ENCODE assay signal across 16 cellular contexts in genomic region chr11:9210224-9210921, GRCh38. TPM values are rescaled to one million over a fixed set of nuclear protein-coding genes. Genes with fewer than 3 reads are reported as not detected.
DNase-seq lines count a peak whose midpoint lies in the region; ATAC-seq and TF ChIP-seq lines count a peak whose summit lies in the region.
"Had no signal": no experiment of that assay in that cellular context is flagged by ENCODE, and none has a peak within 500 bp of the region (broad histone marks: within the 10 kb centered on the region; RNA-seq: fewer than 3 reads in every experiment).

No MANE protein-coding gene starts in this region.

- intact Hi-C loops in Right ventricle myocardium inferior (cut with DNase I) = loop anchor here (5.0 kb wide), 1 partner anchor 52 kb away; no protein-coding TSS in a partner anchor

- H3K4me1 Mint-ChIP-seq in T-helper 17 cell (peaks cover 36% of the 10 kb centered on the region), type B pancreatic cell (ENCODE audit: unreplicated experiment) (peaks cover 34% of the 10 kb centered on the region), immature natural killer cell (peaks cover 4 to 35% of the 10 kb centered on the region in 2 donors)

- H3K36me3 Mint-ChIP-seq in T-helper 17 cell (ENCODE audit: low read depth) (peaks cover 5% of the 10 kb centered on the region), type B pancreatic cell (no peaks in the 10 kb centered on the region), immature natural killer cell (no peaks in the 10 kb centered on the region)

- DNase-seq in cardiac muscle cell (ENCODE audit: low read depth in 1 of 2, low spot score in 1 of 2) (no peak), Right ventricle myocardium inferior (ENCODE audit: missing footprints) (no peak), T-helper 17 cell (no peak), fibroblast of the aortic adventitia (ENCODE audit: low read depth) (peak; percentile 60), type B pancreatic cell (ENCODE audit: extremely low spot score, unreplicated experiment) (no peak), hippocampal formation (lab: John Stamatoyannopoulos, UW) (no peak), immature natural killer cell (no peak)
- DNase-seq: activated naive CD4-positive, alpha-beta T cell treated with Interleukin-2 at 50 U/mL for 16 hours; DND-41; NCI-H1436; NCI-H82; pancreas had no signal

- peak overlapping the region; percentile 83 for H3K27ac Mint-ChIP-seq in T-helper 17 cell
- H3K27ac Mint-ChIP-seq in type B pancreatic cell = peak overlapping the region; percentile 95
- no peak overlapping the region for H3K27ac Mint-ChIP-seq in immature natural killer cell

- H3K27ac ChIP-seq in cardiac muscle cell = peak overlapping the region; percentile 82
- H3K27ac ChIP-seq: gastroesophageal sphincter, pancreas, SJSA1 had no signal

- no peaks in the 10 kb centered on the region for H3K27me3 ChIP-seq in cardiac muscle cell
- H3K27me3 ChIP-seq: gastroesophageal sphincter, pancreas, SJSA1 had no signal

- no peaks in the 10 kb centered on the region for H3K27me3 Mint-ChIP-seq in T-helper 17 cell
- no peaks in the 10 kb centered on the region for H3K27me3 Mint-ChIP-seq in type B pancreatic cell
- H3K27me3 Mint-ChIP-seq in immature natural killer cell (ENCODE audit: low read depth in 3 of 3) = peaks cover 0 to 2% (median 0%) of the 10 kb centered on the region in 3 donors

- H3K36me3 ChIP-seq in cardiac muscle cell = no peaks in the 10 kb centered on the region
- H3K36me3 ChIP-seq: pancreas, SJSA1 had no signal

- TF ChIP-seq CTCF in cardiac muscle cell (IDR thresholded peaks at IDR 0.05; ENCODE audit: low read depth, low read length) (no peak), fibroblast of the aortic adventitia (IDR thresholded peaks at IDR 0.05; ENCODE audit: insufficient read depth, low read length) (no peak), type B pancreatic cell (conservative IDR thresholded peaks at IDR 0.05) (no peak)

- peaks cover 49% of the 10 kb centered on the region for H3K4me1 ChIP-seq in cardiac muscle cell (ENCODE audit: low read depth)

- H3K9me3 Mint-ChIP-seq in type B pancreatic cell (no peaks in the 10 kb centered on the region), immature natural killer cell (no peaks in the 10 kb centered on the region)

- ATAC-seq in Right ventricle myocardium inferior (no peak), T-helper 17 cell (no peak), GM19463 (IDR thresholded peaks at IDR 0.05; ENCODE audit: unreplicated experiment) (no peak)
- ATAC-seq: gastroesophageal sphincter, left lobe of liver, pancreas had no signal

- H3K4me3 Mint-ChIP-seq in T-helper 17 cell (no peak overlapping the region), type B pancreatic cell (peak overlapping the region; percentile 21), immature natural killer cell (no peak overlapping the region)

- H3K4me3 ChIP-seq in cardiac muscle cell = no peak overlapping the region
- no peak overlapping the region for H3K4me3 ChIP-seq in fibroblast of the aortic adventitia (ENCODE audit: low read depth, low read length)
- H3K4me3 ChIP-seq: gastroesophageal sphincter, pancreas, SJSA1 had no signal

- no peaks in the 10 kb centered on the region for H3K9me3 ChIP-seq in cardiac muscle cell (ENCODE audit: low read depth)
- H3K9me3 ChIP-seq in T-helper 17 cell (ENCODE audit: control insufficient read depth, low read length, poor library complexity, severe bottlenecking) = no peaks in the 10 kb centered on the region
- H3K9me3 ChIP-seq: gastroesophageal sphincter, pancreas, SJSA1 had no signal

RNA-seq across cellular contexts. Expression of gene DENND5A, which starts 54.8 kb away (rescaled TPM):
- 120 and 196 TPM in 2 replicates for total RNA-seq in cardiac muscle cell
- 99.5 and 156 TPM in 2 replicates for polyA plus RNA-seq in cardiac muscle cell
- 105 TPM for total RNA-seq in Right ventricle myocardium inferior
- 10 to 100 TPM; 66.3 to 96.5 TPM for total RNA-seq in T-helper 17 cell
- 75.8 and 105 TPM in 2 replicates for total RNA-seq in fibroblast of the aortic adventitia (ENCODE audit: low replicate concordance)
- total RNA-seq in type B pancreatic cell (ENCODE audit: low replicate concordance) = 38.7 and 76.0 TPM in 2 replicates
- 1 to 10 TPM; 3.0 to 6.3 (median 5.1) TPM for polyA plus RNA-seq in immature natural killer cell

Comparison
In these comparisons a context has a peak if more than half of its experiments do, and no peak if none do; other contexts are left out.
1. H3K27ac Mint-ChIP-seq: peak in T-helper 17 cell (single experiment) and type B pancreatic cell (single experiment); none in immature natural killer cell (0 of 6).